ENCODE assay signal across 11 cellular contexts in the genomic region with DNA sequence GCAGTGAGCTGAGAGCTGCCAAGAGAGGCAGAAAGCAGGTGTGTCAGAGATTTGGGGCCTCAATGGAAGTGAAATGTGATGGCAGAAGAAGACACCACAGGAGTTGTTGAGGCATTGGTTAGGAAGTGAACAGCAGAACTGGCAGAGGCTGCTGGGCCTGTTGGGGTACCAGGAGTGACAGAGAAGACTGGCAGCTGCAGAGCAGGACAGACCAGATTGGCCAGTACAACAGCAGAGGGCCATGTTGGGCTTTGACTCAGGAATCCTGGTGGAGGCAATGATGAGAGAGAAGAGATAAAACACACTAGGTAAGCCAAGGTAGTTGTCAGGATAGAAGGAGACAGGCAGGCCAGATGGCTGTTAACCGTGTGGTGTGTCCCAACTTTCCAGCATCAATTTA. TPM values are rescaled to one million over a fixed set of nuclear protein-coding genes. Genes with fewer than 3 reads are reported as not detected.
A peak's percentile ranks its signal among the peaks of the same experiment; 100 is the strongest.
DNase-seq lines count a peak whose midpoint lies in the region; ATAC-seq, FAIRE-seq and TF ChIP-seq lines count a peak whose summit lies in the region.
"Had no signal": no experiment of that assay in that cellular context is flagged by ENCODE, and none has a peak within 500 bp of the region (broad histone marks: within the 10 kb centered on the region; RNA-seq: fewer than 3 reads in every experiment).

No MANE protein-coding gene starts in this region.

- CTCF ChIA-PET in activated CD4-positive, alpha-beta memory T cell treated with anti-CD3 and anti-CD28 coated beads for 36 hours (lab: Charles Lee) = no interaction called here

- DNase-seq in GM18507 (ENCODE audit: extremely low spot score, insufficient read length, low read depth) = no peak
- peak; percentile 47 for DNase-seq in SK-N-DZ (ENCODE audit: low spot score)
- no peak for DNase-seq in keratinocyte (ENCODE audit: low read depth, low spot score)
- no peak for DNase-seq in suprapubic skin (ENCODE audit: low spot score in 2 of 2)
- no peak for DNase-seq in activated CD4-positive, alpha-beta memory T cell treated with anti-CD3 and anti-CD28 coated beads for 36 hours
- DNase-seq: stimulated activated CD4-positive, alpha-beta T cell treated with anti-CD3 and anti-CD28 coated beads, Interleukin-4, amount 100 ng/mL, for 24 hours; upper lobe of left lung had no signal

- TF ChIP-seq CTCF in keratinocyte (optimal IDR thresholded peaks at IDR 0.05 in 1 of 3, IDR thresholded peaks at IDR 0.05 in 1 of 3, conservative IDR thresholded peaks at IDR 0.05 in 1 of 3; ENCODE audit: extremely low read depth in 1 of 3, insufficient read depth in 2 of 3, low read length in 3 of 3) (peak in 2 of 3 experiments; percentile 28 to 61), suprapubic skin (IDR thresholded peaks at IDR 0.05) (no peak)

- H3K27me3 ChIP-seq in BLaER1 (no peaks in the 10 kb centered on the region), keratinocyte (ENCODE audit: control insufficient read depth, extremely low read depth, insufficient read depth, low read length) (no peaks in the 10 kb centered on the region), suprapubic skin (no peaks in the 10 kb centered on the region)
- H3K27me3 ChIP-seq: upper lobe of left lung had no signal

- 88% methylated on average over 1 of the region's 1 CpG for WGBS in suprapubic skin

- intact Hi-C loops in activated CD4-positive, alpha-beta memory T cell treated with anti-CD3 and anti-CD28 coated beads for 36 hours (cut with micrococcal nuclease) = no loop called here

- no peaks in the 10 kb centered on the region for H4K20me1 ChIP-seq in BLaER1
- no peaks in the 10 kb centered on the region for H4K20me1 ChIP-seq in keratinocyte (ENCODE audit: control insufficient read depth, extremely low read depth, insufficient read depth, low read length)

- ATAC-seq in GM19467 (IDR thresholded peaks at IDR 0.05; ENCODE audit: unreplicated experiment) (no peak), GM21576 (IDR thresholded peaks at IDR 0.05; ENCODE audit: unreplicated experiment) (no peak)
- ATAC-seq: activated naive CD4-positive, alpha-beta T cell treated with anti-CD3 and anti-CD28 coated beads, Interleukin-2, amount 50 U/mL, for 72 hours had no signal

- no peaks in the 10 kb centered on the region for H3K9me3 ChIP-seq in BLaER1
- H3K9me3 ChIP-seq in keratinocyte (ENCODE audit: control insufficient read depth, low read depth, low read length) = no peaks in the 10 kb centered on the region
- no peaks in the 10 kb centered on the region for H3K9me3 ChIP-seq in suprapubic skin
- H3K9me3 ChIP-seq: upper lobe of left lung had no signal

- POLR2A ChIA-PET in activated CD4-positive, alpha-beta memory T cell treated with anti-CD3 and anti-CD28 coated beads for 36 hours (lab: Charles Lee) = no interaction called here

- H2AFZ ChIP-seq in keratinocyte (ENCODE audit: control insufficient read depth, low read length) = no peak overlapping the region

- peaks cover 20% of the 10 kb centered on the region for H3K4me1 ChIP-seq in BLaER1
- no peaks in the 10 kb centered on the region for H3K4me1 ChIP-seq in keratinocyte (ENCODE audit: control insufficient read depth, extremely low read depth, insufficient read depth, low read length)
- H3K4me1 ChIP-seq in suprapubic skin = peaks cover 12% of the 10 kb centered on the region

- no peaks in the 10 kb centered on the region for H3K79me2 ChIP-seq in keratinocyte (ENCODE audit: control insufficient read depth, insufficient read depth, low read length)

- no peaks in the 10 kb centered on the region for H3K9me1 ChIP-seq in keratinocyte (ENCODE audit: control insufficient read depth, extremely low read depth, insufficient read depth, low read length)

- no peaks in the 10 kb centered on the region for H3K9me3 Mint-ChIP-seq in activated CD4-positive, alpha-beta memory T cell treated with anti-CD3 and anti-CD28 coated beads for 36 hours
- H3K9me3 Mint-ChIP-seq: activated naive CD4-positive, alpha-beta T cell treated with anti-CD3 and anti-CD28 coated beads, Interleukin-2, amount 50 U/mL, for 72 hours had no signal

- H3K4me2 ChIP-seq in BLaER1 (peak overlapping the region; percentile 44; the same call in 1 of the 2 replicates), keratinocyte (ENCODE audit: control insufficient read depth, extremely low read depth, insufficient read depth, low read depth, low read length) (no peak overlapping the region)

- no peak overlapping the region for H3K27ac Mint-ChIP-seq in activated CD4-positive, alpha-beta memory T cell treated with anti-CD3 and anti-CD28 coated beads for 36 hours
- H3K27ac Mint-ChIP-seq: activated naive CD4-positive, alpha-beta T cell treated with anti-CD3 and anti-CD28 coated beads, Interleukin-2, amount 50 U/mL, for 72 hours had no signal

- H3K4me3 Mint-ChIP-seq in activated CD4-positive, alpha-beta memory T cell treated with anti-CD3 and anti-CD28 coated beads for 36 hours = no peak overlapping the region

- H3K27ac ChIP-seq in BLaER1 (no peak overlapping the region), keratinocyte (ENCODE audit: control insufficient read depth, insufficient read depth, low read length) (no peak overlapping the region), suprapubic skin (no peak overlapping the region)
- H3K27ac ChIP-seq: upper lobe of left lung had no signal

- H3K4me1 Mint-ChIP-seq in activated CD4-positive, alpha-beta memory T cell treated with anti-CD3 and anti-CD28 coated beads for 36 hours (ENCODE audit: low read depth) = peaks cover 5% of the 10 kb centered on the region

- H3K4me3 ChIP-seq in BLaER1 (no peak overlapping the region), keratinocyte (ENCODE audit: control insufficient read depth in 2 of 3, extremely low read depth in 1 of 3, insufficient read depth in 2 of 3, low read depth in 1 of 3, low read length in 3 of 3) (no peak overlapping the region), suprapubic skin (no peak overlapping the region)
- H3K4me3 ChIP-seq: upper lobe of left lung had no signal

- H3K9ac ChIP-seq in BLaER1 = no peak overlapping the region
- no peak overlapping the region for H3K9ac ChIP-seq in keratinocyte (ENCODE audit: control insufficient read depth, extremely low read depth, insufficient read depth, low read length)

- no peaks in the 10 kb centered on the region for H3K27me3 Mint-ChIP-seq in activated CD4-positive, alpha-beta memory T cell treated with anti-CD3 and anti-CD28 coated beads for 36 hours

- H3K36me3 ChIP-seq in BLaER1 (no peaks in the 10 kb centered on the region), keratinocyte (ENCODE audit: control insufficient read depth in 2 of 2, extremely low read depth in 1 of 2, insufficient read depth in 2 of 2, low read length in 2 of 2) (no peaks in the 10 kb centered on the region), suprapubic skin (no peaks in the 10 kb centered on the region)
- H3K36me3 ChIP-seq: upper lobe of left lung had no signal

- dilution Hi-C loops in keratinocyte (cut with MboI; ENCODE audit: extremely low pct_ligation_motif_present, low sequenced_read_pairs) = loop anchor here (25.0 kb wide), 1 partner anchor 97 kb away; a partner anchor contains a TSS

- no peak for TF ChIP-seq POLR2A in suprapubic skin (IDR thresholded peaks at IDR 0.05)

- no peaks in the 10 kb centered on the region for H3K36me3 Mint-ChIP-seq in activated CD4-positive, alpha-beta memory T cell treated with anti-CD3 and anti-CD28 coated beads for 36 hours
- H3K36me3 Mint-ChIP-seq: activated naive CD4-positive, alpha-beta T cell treated with anti-CD3 and anti-CD28 coated beads, Interleukin-2, amount 50 U/mL, for 72 hours had no signal

- TF ChIP-seq EP300 in suprapubic skin (IDR thresholded peaks at IDR 0.05) = no peak

- peak; percentile 65 for FAIRE-seq in GM18507 (lab: Jason Lieb, UNC)
- no peak for FAIRE-seq in keratinocyte (lab: Jason Lieb, UNC)

RNA-seq across cellular contexts. Expression of a gene that starts 19.9 kb away (rescaled TPM):
- polyA plus RNA-seq in SK-N-DZ (2014; cell fraction: cytosol; rRNA removed) = 15.9 and 19.4 TPM in 2 replicates
- polyA plus RNA-seq in SK-N-DZ (2014; cell fraction: nucleus; rRNA removed) = 8.6 and 11.9 TPM in 2 replicates
- polyA plus RNA-seq in keratinocyte = 43.6 to 52.6 TPM (median 48.0 TPM) in 3 replicates
- 17.6 TPM for polyA plus RNA-seq in keratinocyte (2011; ENCODE audit: low read depth)
- polyA plus RNA-seq in keratinocyte (2011; cell fraction: cytosol; rRNA removed) = 30.7 and 57.3 TPM in 2 replicates
- polyA plus RNA-seq in keratinocyte (2011; cell fraction: nucleus; rRNA removed) = 48.3 and 53.8 TPM in 2 replicates
- 20.2 and 23.1 TPM in 2 replicates for polyA plus RNA-seq in keratinocyte (2012; ENCODE audit: low replicate concordance)
- 58.6 to 81.2 TPM (median 78.1 TPM) in 3 replicates for polyA minus RNA-seq in keratinocyte
- polyA minus RNA-seq in keratinocyte (2011; cell fraction: cytosol; rRNA and poly(A)+ RNA removed) = 31.5 TPM
- 43.7 and 58.1 TPM in 2 replicates for polyA minus RNA-seq in keratinocyte (2011; cell fraction: nucleus; rRNA and poly(A)+ RNA removed)
- 10 to 100 TPM; 35.2 to 59.8 (median 44.3) TPM for total RNA-seq in suprapubic skin
- 10 to 100 TPM; 26.2 to 29.6 TPM for total RNA-seq in activated CD4-positive, alpha-beta memory T cell treated with anti-CD3 and anti-CD28 coated beads for 36 hours

Comparison
In these comparisons a context has a peak if more than half of its experiments do, and no peak if none do; other contexts are left out.
1. CTCF ChIP-seq: peak in keratinocyte (2 of 3); none in suprapubic skin (0 of 2).